23 cellular contexts compared by ENCODE assay signal in genomic region chr5:111131356-111131755, GRCh38. TPM values are rescaled to one million over a fixed set of nuclear protein-coding genes. Genes with fewer than 3 reads are reported as not detected.
DNase-seq lines count a peak whose midpoint lies in the region; ATAC-seq, FAIRE-seq and TF ChIP-seq lines count a peak whose summit lies in the region.
"Had no signal": no experiment of that assay in that cellular context is flagged by ENCODE, and none has a peak within 500 bp of the region (broad histone marks: within the 10 kb centered on the region; RNA-seq: fewer than 3 reads in every experiment).

No MANE protein-coding gene starts in this region.

- no peak overlapping the region for H4K5ac ChIP-seq in IMR-90 (ENCODE audit: low read depth, low read length)

- no peak overlapping the region for H3K23ac ChIP-seq in IMR-90 (ENCODE audit: low read depth, low read length)

- H4K20me1 ChIP-seq in IMR-90 (ENCODE audit: insufficient read depth, low read length) (no peaks in the 10 kb centered on the region), HepG2 (ENCODE audit: insufficient read depth, low read length) (no peaks in the 10 kb centered on the region)

- H3K4me2 ChIP-seq in IMR-90 (ENCODE audit: low read depth, low read length) = no peak overlapping the region
- no peak overlapping the region for H3K4me2 ChIP-seq in HepG2 (ENCODE audit: low read depth, low read length)
- H3K4me2 ChIP-seq: SK-N-SH had no signal

- CTCF ChIA-PET in IMR-90 (lab: Yijun Ruan, JAX) = interaction anchor here (0.6 kb wide), 1 partner anchor 814 kb away, joined by 3 read pairs; no protein-coding TSS in a partner anchor
- CTCF ChIA-PET in HepG2 (lab: Yijun Ruan, JAX; ENCODE audit: low intra/inter-chr PET ratio, low total read pairs) = no interaction called here
- CTCF ChIA-PET in activated CD8-positive, alpha-beta T cell treated with anti-CD3 and anti-CD28 coated beads, Interleukin-2, amount 10 ng/mL, durations not matched to agents 7 days and 5 days (lab: Charles Lee) = no interaction called here

- H2BK120ac ChIP-seq in IMR-90 (ENCODE audit: low read depth, low read length) = no peak overlapping the region

- no peak for TF ChIP-seq RAD21 in IMR-90 (IDR thresholded peaks at IDR 0.05; ENCODE audit: low read length)
- no peak for TF ChIP-seq RAD21 in HepG2 (CRISPR knock-in tag; IDR thresholded peaks at IDR 0.05)

- H3K9me1 ChIP-seq in IMR-90 (ENCODE audit: insufficient read depth, low read length) = no peaks in the 10 kb centered on the region; the same call in 1 of the 2 replicates

- H2AK5ac ChIP-seq in IMR-90 (ENCODE audit: low read depth, low read length) = no peak overlapping the region

- no peak for DNase-seq in IMR-90
- DNase-seq in HepG2 (ENCODE audit: low spot score) = no peak
- no peak for DNase-seq in activated CD8-positive, alpha-beta T cell treated with anti-CD3 and anti-CD28 coated beads, Interleukin-2, amount 10 ng/mL, durations not matched to agents 7 days and 5 days
- no peak for DNase-seq in urothelium cell line (ENCODE audit: low spot score)
- DNase-seq: DMS 273 treated with DMSO at 0.1 percent for 48 hours, GF-D8, NCI-H1417, NCI-H1930, NCI-H526 treated with DMSO at 0.1 percent for 48 hours, SHP77, SK-N-SH had no signal

- H3K36me3 Mint-ChIP-seq in dendritic cell treated with granulocyte-macrophage colony-stimulating factor and Interleukin-4, amounts not matched to agents 40 ng/mL and 50 ng/mL, for 4 days (ENCODE audit: low read depth) = peaks cover 19% of the 10 kb centered on the region
- H3K36me3 Mint-ChIP-seq in activated CD8-positive, alpha-beta T cell treated with anti-CD3 and anti-CD28 coated beads, Interleukin-2, amount 10 ng/mL, durations not matched to agents 7 days and 5 days (ENCODE audit: low read depth) = peaks cover 25% of the 10 kb centered on the region

- H2AFZ ChIP-seq in ACC112 (ENCODE audit: low read length, unreplicated experiment) = no peak overlapping the region
- H2AFZ ChIP-seq in IMR-90 (replicated peaks; ENCODE audit: low read length, poor library complexity) = no peak overlapping the region
- H2AFZ ChIP-seq in HepG2 (ENCODE audit: low read length) = no peak overlapping the region

- peaks cover 5% of the 10 kb centered on the region; the same call in 1 of the 2 replicates for H3K36me3 ChIP-seq in ACC112 (ENCODE audit: insufficient read depth, low read length)
- H3K36me3 ChIP-seq in IMR-90 (ENCODE audit: control insufficient read depth, insufficient read depth, low read length) = peaks cover 6% of the 10 kb centered on the region
- H3K36me3 ChIP-seq in HepG2 (replicated peaks in 1 of 2; ENCODE audit: control insufficient read depth in 1 of 2, insufficient read depth in 2 of 2, low read length in 2 of 2) = peaks cover 2 to 4% of the 10 kb centered on the region in 2 experiments; a peak in 1 of 5 replicates

- H3K4me3 ChIP-seq in ACC112 (ENCODE audit: low read depth, low read length) (no peak overlapping the region; the same call in 1 of the 2 replicates), IMR-90 (ENCODE audit: insufficient read depth, low read depth, low read length) (no peak overlapping the region), HepG2 (replicated peaks in 1 of 3; ENCODE audit: insufficient read depth in 1 of 3, low read depth in 2 of 3, low read length in 3 of 3) (no peak overlapping the region)

- no peak overlapping the region for H2AK9ac ChIP-seq in IMR-90 (replicated peaks; ENCODE audit: low read depth, low read length, poor library complexity)

- FAIRE-seq in HepG2 (lab: Jason Lieb, UNC) (no peak), urothelium cell line (lab: Jason Lieb, UNC) (no peak)
- FAIRE-seq: GM12891, GM18507, H54 had no signal

- no peaks in the 10 kb centered on the region for H3K79me2 ChIP-seq in ACC112 (ENCODE audit: control insufficient read depth, insufficient read depth, low read length, unreplicated experiment)
- no peaks in the 10 kb centered on the region for H3K79me2 ChIP-seq in HepG2 (ENCODE audit: insufficient read depth, low read length)

- no peak overlapping the region for H2BK15ac ChIP-seq in IMR-90 (ENCODE audit: low read depth, low read length)

- H3K27me3 Mint-ChIP-seq in dendritic cell treated with granulocyte-macrophage colony-stimulating factor and Interleukin-4, amounts not matched to agents 40 ng/mL and 50 ng/mL, for 4 days = no peaks in the 10 kb centered on the region
- peaks cover 8% of the 10 kb centered on the region for H3K27me3 Mint-ChIP-seq in activated CD8-positive, alpha-beta T cell treated with anti-CD3 and anti-CD28 coated beads, Interleukin-2, amount 10 ng/mL, durations not matched to agents 7 days and 5 days (ENCODE audit: low read depth)

- no CpG with 5 or more reads among the region's 2 CpGs for WGBS in IMR-90 (ENCODE audit: extremely low coverage in 2 of 2, insufficient read length in 1 of 2), 2 experiments
- 93% methylated on average over 2 of the region's 2 CpGs for WGBS in HepG2 (ENCODE audit: low lambda C conversion rate)

- H3K18ac ChIP-seq in IMR-90 (ENCODE audit: low read depth, low read length) = no peak overlapping the region

- H4K91ac ChIP-seq in IMR-90 (ENCODE audit: insufficient read depth, low read depth, low read length) = no peak overlapping the region

- intact Hi-C loops in IMR-90 (cut with micrococcal nuclease) = no loop called here
- intact Hi-C loops in dendritic cell treated with granulocyte-macrophage colony-stimulating factor and Interleukin-4, amounts not matched to agents 40 ng/mL and 50 ng/mL, for 4 days (cut with micrococcal nuclease) = no loop called here
- intact Hi-C loops in HepG2 (cut with micrococcal nuclease; ENCODE audit: unreplicated experiment) = no loop called here

- BruUV-seq in IMR-90 (replicated peaks; lab: Mats Ljungman, UMichigan) (no TSS peak), HepG2 (replicated peaks; lab: Mats Ljungman, UMichigan) (no TSS peak)

- no peak overlapping the region for H3K4ac ChIP-seq in IMR-90 (ENCODE audit: low read depth, low read length)

- TF ChIP-seq EP300 in HepG2 (IDR thresholded peaks at IDR 0.05; ENCODE audit: low read depth in 2 of 2, low read length in 2 of 2) = no peak
- no peak for TF ChIP-seq EP300 in HepG2 (CRISPR knock-in tag; IDR thresholded peaks at IDR 0.05; ENCODE audit: borderline replicate concordance)

- H3K4me1 Mint-ChIP-seq in dendritic cell treated with granulocyte-macrophage colony-stimulating factor and Interleukin-4, amounts not matched to agents 40 ng/mL and 50 ng/mL, for 4 days (ENCODE audit: low read depth) = peaks cover 19% of the 10 kb centered on the region
- no peaks in the 10 kb centered on the region for H3K4me1 Mint-ChIP-seq in activated CD8-positive, alpha-beta T cell treated with anti-CD3 and anti-CD28 coated beads, Interleukin-2, amount 10 ng/mL, durations not matched to agents 7 days and 5 days (ENCODE audit: low read depth)

- in situ Hi-C loops in IMR-90 (cut with MboI; ENCODE audit: low sequenced_read_pairs) = no loop called here
- in situ Hi-C loops in HepG2 (cut with HindIII; ENCODE audit: extremely low pct_ligation_motif_present, low pct_unique_long_range_greater_than_20kb) = no loop called here

- H3K9me3 ChIP-seq in IMR-90 (ENCODE audit: control insufficient read depth, insufficient read depth, low read length) (no peaks in the 10 kb centered on the region), HepG2 (ENCODE audit: low read length) (no peaks in the 10 kb centered on the region)
- H3K9me3 ChIP-seq: SK-N-SH had no signal

- no peaks in the 10 kb centered on the region for H3K27me3 ChIP-seq in ACC112 (ENCODE audit: insufficient read depth, low read length)
- no peaks in the 10 kb centered on the region for H3K27me3 ChIP-seq in IMR-90 (ENCODE audit: control insufficient read depth, insufficient read depth, low read length)
- no peaks in the 10 kb centered on the region; a peak in 1 of 5 replicates for H3K27me3 ChIP-seq in HepG2 (ENCODE audit: control insufficient read depth in 1 of 2, insufficient read depth in 2 of 2, low read length in 2 of 2)

- H3K4me1 ChIP-seq in ACC112 (ENCODE audit: control insufficient read depth, insufficient read depth, low read length, unreplicated experiment) (peaks cover 74% of the 10 kb centered on the region), IMR-90 (ENCODE audit: control insufficient read depth, insufficient read depth, low read length) (no peaks in the 10 kb centered on the region; the same call in 1 of the 2 replicates), HepG2 (ENCODE audit: insufficient read depth, low read length) (no peaks in the 10 kb centered on the region)

- H3K56ac ChIP-seq in IMR-90 (ENCODE audit: extremely low read depth, insufficient read depth, low read length) = no peak overlapping the region

- H3K79me1 ChIP-seq in IMR-90 (ENCODE audit: low read depth in 1 of 2, low read length in 2 of 2) = no peaks in the 10 kb centered on the region

- H3K27ac ChIP-seq in ACC112 (ENCODE audit: low read depth, low read length) (peak overlapping the region; percentile 51; the same call in 1 of the 2 replicates), IMR-90 (ENCODE audit: insufficient read depth, low read length) (no peak overlapping the region), HepG2 (ENCODE audit: extremely low read length, insufficient read depth, low read length) (no peak overlapping the region)
- H3K27ac ChIP-seq: C4-2B, HL-60 had no signal

- no peaks in the 10 kb centered on the region for H3K9me3 Mint-ChIP-seq in dendritic cell treated with granulocyte-macrophage colony-stimulating factor and Interleukin-4, amounts not matched to agents 40 ng/mL and 50 ng/mL, for 4 days
- H3K9me3 Mint-ChIP-seq in activated CD8-positive, alpha-beta T cell treated with anti-CD3 and anti-CD28 coated beads, Interleukin-2, amount 10 ng/mL, durations not matched to agents 7 days and 5 days (ENCODE audit: insufficient read depth) = no peaks in the 10 kb centered on the region

- POLR2A ChIA-PET in IMR-90 (lab: Charles Lee; ENCODE audit: unreplicated experiment) = no interaction called here
- POLR2A ChIA-PET in HepG2 (lab: Yijun Ruan, JAX) = no interaction called here
- POLR2A ChIA-PET in activated CD8-positive, alpha-beta T cell treated with anti-CD3 and anti-CD28 coated beads, Interleukin-2, amount 10 ng/mL, durations not matched to agents 7 days and 5 days (lab: Charles Lee) = no interaction called here

- dilution Hi-C loops in IMR-90 (cut with HindIII; ENCODE audit: low sequenced_read_pairs, unreplicated experiment) = no loop called here

- no peak overlapping the region for H4K8ac ChIP-seq in IMR-90 (ENCODE audit: low read depth in 2 of 2, low read length in 2 of 2)

- no peak overlapping the region for H2BK5ac ChIP-seq in IMR-90 (ENCODE audit: low read depth, low read length, poor library complexity, severe bottlenecking)

- H3K4me3 Mint-ChIP-seq in dendritic cell treated with granulocyte-macrophage colony-stimulating factor and Interleukin-4, amounts not matched to agents 40 ng/mL and 50 ng/mL, for 4 days = no peak overlapping the region
- H3K4me3 Mint-ChIP-seq in activated CD8-positive, alpha-beta T cell treated with anti-CD3 and anti-CD28 coated beads, Interleukin-2, amount 10 ng/mL, durations not matched to agents 7 days and 5 days = no peak overlapping the region

- no peak overlapping the region for H3K14ac ChIP-seq in IMR-90 (replicated peaks; ENCODE audit: low read depth, low read length)

- no peak overlapping the region for H3K9ac ChIP-seq in IMR-90 (ENCODE audit: low read depth, low read length)
- H3K9ac ChIP-seq in HepG2 (ENCODE audit: insufficient read depth, low read depth, low read length) = no peak overlapping the region
- H3K9ac ChIP-seq: SK-N-SH had no signal

- TF ChIP-seq CTCF in IMR-90 (conservative IDR thresholded peaks at IDR 0.05; ENCODE audit: low read depth, low read length) = no peak
- no peak for TF ChIP-seq CTCF in HepG2 (CRISPR knock-in tag; IDR thresholded peaks at IDR 0.05)

- ATAC-seq in IMR-90 (ENCODE audit: low read depth) (no peak), HepG2 (no peak), GM19351 (IDR thresholded peaks at IDR 0.05; ENCODE audit: unreplicated experiment) (no peak), HG03045 (IDR thresholded peaks at IDR 0.05; ENCODE audit: unreplicated experiment) (no peak)
- ATAC-seq in activated CD8-positive, alpha-beta T cell treated with anti-CD3 and anti-CD28 coated beads, Interleukin-2, amount 10 ng/mL, durations not matched to agents 7 days and 5 days = no peak

- no peak overlapping the region for H2BK20ac ChIP-seq in IMR-90 (ENCODE audit: low read depth, low read length)

- peak overlapping the region; percentile 19 for H3K27ac Mint-ChIP-seq in dendritic cell treated with granulocyte-macrophage colony-stimulating factor and Interleukin-4, amounts not matched to agents 40 ng/mL and 50 ng/mL, for 4 days
- H3K27ac Mint-ChIP-seq in activated CD8-positive, alpha-beta T cell treated with anti-CD3 and anti-CD28 coated beads, Interleukin-2, amount 10 ng/mL, durations not matched to agents 7 days and 5 days = no peak overlapping the region

- no peak for TF ChIP-seq POLR2A in IMR-90 (IDR thresholded peaks at IDR 0.05; ENCODE audit: low read depth, low read length)
- no peak for TF ChIP-seq POLR2A in HepG2 (IDR thresholded peaks at IDR 0.05; ENCODE audit: insufficient read depth in 1 of 2, low read depth in 2 of 2, low read length in 2 of 2)

RNA-seq across cellular contexts. Expression of gene WDR36, which starts 39.2 kb away (rescaled TPM):
- 87.8 and 111 TPM in 2 replicates for total RNA-seq in IMR-90 (2012; rRNA removed)
- 9.4 and 11.9 TPM in 2 replicates for polyA plus RNA-seq in IMR-90 (2012; rRNA removed)
- polyA plus RNA-seq in IMR-90 (2012; cell fraction: cytosol; rRNA removed) = 2.5 and 2.6 TPM in 2 replicates
- 3.3 and 21.3 TPM in 2 replicates for polyA plus RNA-seq in IMR-90 (2012; cell fraction: nucleus; rRNA removed; ENCODE audit: low replicate concordance)
- total RNA-seq in HepG2 (2016; rRNA removed; fragmentation: Illumina TruSeq; extraction: Trizol) = 40.6 and 62.6 TPM in 2 replicates
- total RNA-seq in HepG2 (2016; cell fraction: cytosol; rRNA removed; fragmentation: Illumina TruSeq; extraction: Trizol; ENCODE audit: low read depth) = 1.2 and 1.4 TPM in 2 replicates
- total RNA-seq in HepG2 (2016; cell fraction: insoluble cytoplasmic fraction; rRNA removed; fragmentation: Illumina TruSeq; extraction: Trizol) = 39.1 and 61.6 TPM in 2 replicates
- total RNA-seq in HepG2 (2016; cell fraction: membrane; rRNA removed; fragmentation: Illumina TruSeq; extraction: Trizol) = 6.0 and 7.2 TPM in 2 replicates
- total RNA-seq in HepG2 (2016; cell fraction: nucleus; rRNA removed; fragmentation: Illumina TruSeq; extraction: Trizol) = 42.7 and 47.5 TPM in 2 replicates
- 15.1 and 18.2 TPM in 2 replicates for polyA plus RNA-seq in HepG2 (2011; rRNA removed)
- 6.2 and 9.0 TPM in 2 replicates for polyA plus RNA-seq in HepG2 (2011; cell fraction: cytosol; rRNA removed)
- 18.4 and 19.2 TPM in 2 replicates for polyA plus RNA-seq in HepG2 (2011; cell fraction: nucleus; rRNA removed)
- polyA plus RNA-seq in HepG2 (2012) = 12.2 and 14.2 TPM in 2 replicates
- 0.53 and 0.55 TPM in 2 replicates for polyA plus RNA-seq in HepG2 (2016; cell fraction: cytosol; fragmentation: Illumina TruSeq; extraction: Trizol; ENCODE audit: low read depth)
- polyA plus RNA-seq in HepG2 (2016; cell fraction: insoluble cytoplasmic fraction; fragmentation: Illumina TruSeq; extraction: Trizol; ENCODE audit: low read depth) = 23.3 and 25.1 TPM in 2 replicates
- polyA plus RNA-seq in HepG2 (2016; cell fraction: membrane; fragmentation: Illumina TruSeq; extraction: Trizol; ENCODE audit: low read depth) = 1.7 and 2.3 TPM in 2 replicates
- polyA plus RNA-seq in HepG2 (2016; cell fraction: nucleus; fragmentation: Illumina TruSeq; extraction: Trizol; ENCODE audit: insufficient read depth, low read depth) = 26.9 and 31.0 TPM in 2 replicates
- polyA minus RNA-seq in HepG2 (2011; rRNA and poly(A)+ RNA removed; ENCODE audit: low replicate concordance) = 50.7 and 82.0 TPM in 2 replicates
- 24.4 and 24.8 TPM in 2 replicates for polyA minus RNA-seq in HepG2 (2011; cell fraction: cytosol; rRNA and poly(A)+ RNA removed)
- polyA minus RNA-seq in HepG2 (2011; cell fraction: nucleus; rRNA and poly(A)+ RNA removed) = 108 and 117 TPM in 2 replicates
- total RNA-seq in activated CD8-positive, alpha-beta T cell treated with anti-CD3 and anti-CD28 coated beads, Interleukin-2, amount 10 ng/mL, durations not matched to agents 7 days and 5 days = 10 to 100 TPM; 29.5 to 37.6 TPM

RNA-seq across cellular contexts. Expression of gene TSLP, which starts 59.8 kb away (rescaled TPM):
- total RNA-seq in IMR-90 (2012; rRNA removed) = 0.28 and 0.54 TPM in 2 replicates
- polyA plus RNA-seq in IMR-90 (2012; rRNA removed) = 0.93 and 1.6 TPM in 2 replicates
- polyA plus RNA-seq in IMR-90 (2012; cell fraction: cytosol; rRNA removed) = 0.24 and 0.36 TPM in 2 replicates
- polyA plus RNA-seq in IMR-90 (2012; cell fraction: nucleus; rRNA removed; ENCODE audit: low replicate concordance) = 0.09 and 1.1 TPM in 2 replicates
- total RNA-seq in HepG2 (2016; rRNA removed; fragmentation: Illumina TruSeq; extraction: Trizol) = not detected in 2 replicates
- not detected in 2 replicates for total RNA-seq in HepG2 (2016; cell fraction: cytosol; rRNA removed; fragmentation: Illumina TruSeq; extraction: Trizol; ENCODE audit: low read depth)
- not detected in 2 replicates for total RNA-seq in HepG2 (2016; cell fraction: insoluble cytoplasmic fraction; rRNA removed; fragmentation: Illumina TruSeq; extraction: Trizol)
- not detected in 2 replicates for total RNA-seq in HepG2 (2016; cell fraction: membrane; rRNA removed; fragmentation: Illumina TruSeq; extraction: Trizol)
- not detected in 2 replicates for total RNA-seq in HepG2 (2016; cell fraction: nucleus; rRNA removed; fragmentation: Illumina TruSeq; extraction: Trizol)
- polyA plus RNA-seq in HepG2 (2011; rRNA removed) = not detected in 2 replicates
- polyA plus RNA-seq in HepG2 (2011; cell fraction: cytosol; rRNA removed) = not detected in 2 replicates
- polyA plus RNA-seq in HepG2 (2011; cell fraction: nucleus; rRNA removed) = not detected in 2 replicates
- polyA plus RNA-seq in HepG2 (2012) = not detected in 2 replicates
- polyA plus RNA-seq in HepG2 (2016; cell fraction: cytosol; fragmentation: Illumina TruSeq; extraction: Trizol; ENCODE audit: low read depth) = not detected in 2 replicates
- not detected in 2 replicates for polyA plus RNA-seq in HepG2 (2016; cell fraction: insoluble cytoplasmic fraction; fragmentation: Illumina TruSeq; extraction: Trizol; ENCODE audit: low read depth)
- not detected in 2 replicates for polyA plus RNA-seq in HepG2 (2016; cell fraction: membrane; fragmentation: Illumina TruSeq; extraction: Trizol; ENCODE audit: low read depth)
- not detected in 2 replicates for polyA plus RNA-seq in HepG2 (2016; cell fraction: nucleus; fragmentation: Illumina TruSeq; extraction: Trizol; ENCODE audit: insufficient read depth, low read depth)
- 0.44 TPM in 1 of 2 replicates, not detected in the other for polyA minus RNA-seq in HepG2 (2011; rRNA and poly(A)+ RNA removed; ENCODE audit: low replicate concordance)
- polyA minus RNA-seq in HepG2 (2011; cell fraction: cytosol; rRNA and poly(A)+ RNA removed) = not detected in 2 replicates
- polyA minus RNA-seq in HepG2 (2011; cell fraction: nucleus; rRNA and poly(A)+ RNA removed) = not detected in 2 replicates
- total RNA-seq in activated CD8-positive, alpha-beta T cell treated with anti-CD3 and anti-CD28 coated beads, Interleukin-2, amount 10 ng/mL, durations not matched to agents 7 days and 5 days = under 1 TPM in 1 of 2 experiments, not detected in 1; 0.18 TPM
- total RNA-seq: A172, Daoy, OCI-LY7 had no signal
